Comparison of ENCODE assay signal across 8 cellular contexts in the genomic region with DNA sequence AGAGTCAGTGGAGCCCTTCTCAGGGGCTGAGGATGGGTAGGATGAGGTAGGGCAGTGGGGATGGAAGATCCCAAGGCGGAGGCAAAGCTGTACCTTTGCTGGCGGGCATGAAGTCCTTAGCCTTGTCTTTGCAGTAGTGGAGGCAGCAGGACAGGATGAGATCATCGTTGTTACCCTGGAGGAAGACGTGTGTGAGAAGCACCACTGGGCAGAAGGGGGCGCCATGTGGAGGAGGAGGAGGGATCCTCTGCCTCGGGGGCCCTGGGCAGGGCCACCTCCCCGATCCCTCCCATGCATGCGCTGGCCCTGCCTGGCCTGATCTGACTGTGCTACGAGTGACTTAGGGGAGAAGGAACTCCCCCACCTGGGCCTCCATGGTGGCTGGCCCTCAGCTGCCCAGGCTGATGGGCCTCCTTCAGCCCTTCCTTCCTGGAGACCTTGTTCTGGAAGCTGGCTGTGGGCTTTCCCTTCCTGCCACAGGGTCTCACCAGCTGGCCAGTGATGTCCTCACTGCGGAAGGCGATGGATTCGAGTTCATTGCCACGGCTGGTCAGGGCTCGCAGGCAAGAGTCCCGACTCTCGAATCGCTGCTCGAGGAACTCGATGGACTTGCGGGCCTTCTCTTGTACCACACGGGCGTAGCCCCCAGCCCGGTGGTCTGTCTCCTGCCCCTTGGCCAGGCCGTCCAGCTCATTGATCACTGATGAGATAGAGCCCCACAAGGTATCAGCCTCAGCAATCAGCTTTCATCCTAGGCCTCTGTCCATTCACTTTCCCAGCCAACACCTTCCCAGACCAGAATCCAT. TPM values are rescaled to one million over a fixed set of nuclear protein-coding genes. Genes with fewer than 3 reads are reported as not detected.
DNase-seq lines count a peak whose midpoint lies in the region; ATAC-seq and TF ChIP-seq lines count a peak whose summit lies in the region.

No MANE protein-coding gene starts in this region.

- H3K9me3 ChIP-seq in SJSA1 (replicated peaks) (no peaks in the 10 kb centered on the region), muscle layer of duodenum (ENCODE audit: control insufficient read depth in 1 of 2, low read length in 2 of 2) (no peaks in the 10 kb centered on the region), aorta (ENCODE audit: control insufficient read depth, low read length) (no peaks in the 10 kb centered on the region)

- peaks cover 77% of the 10 kb centered on the region for H3K4me1 ChIP-seq in SJSA1 (replicated peaks)
- peaks cover 29 to 54% of the 10 kb centered on the region in 2 donors for H3K4me1 ChIP-seq in muscle layer of duodenum (ENCODE audit: control insufficient read depth in 1 of 2, insufficient read depth in 2 of 2, low read length in 2 of 2)
- no peaks in the 10 kb centered on the region for H3K4me1 ChIP-seq in aorta (ENCODE audit: control insufficient read depth in 1 of 2, insufficient read depth in 2 of 2, low read length in 2 of 2)

- TF ChIP-seq CTCF in cardiac fibroblast (IDR thresholded peaks at IDR 0.05; ENCODE audit: low read depth, low read length) = peak; percentile 69

- WGBS in aorta, 2 donors = 82 to 83% methylated on average over 24 of the region's 24 CpGs

- H3K36me3 ChIP-seq in SJSA1 (peaks cover 73% of the 10 kb centered on the region), muscle layer of duodenum (ENCODE audit: control insufficient read depth in 1 of 2, insufficient read depth in 2 of 2, low read length in 2 of 2) (peaks cover 16 to 52% of the 10 kb centered on the region in 2 donors), aorta (ENCODE audit: control insufficient read depth in 1 of 2, insufficient read depth in 2 of 2, low read length in 1 of 2) (peaks cover 0 to 3% of the 10 kb centered on the region in 2 donors)

- H3K4me3 ChIP-seq in SJSA1 (no peak overlapping the region), cardiac fibroblast (replicated peaks in 1 of 2; ENCODE audit: low read depth in 2 of 2, low read length in 2 of 2) (no peak overlapping the region), muscle layer of duodenum (ENCODE audit: low read depth in 1 of 2, low read length in 2 of 2) (no peak overlapping the region), aorta (ENCODE audit: low read length in 2 of 2) (no peak overlapping the region)

- no peak for ATAC-seq in aorta (ENCODE audit: low FRiP score)

- H3K27me3 ChIP-seq in SJSA1 (replicated peaks) (no peaks in the 10 kb centered on the region), muscle layer of duodenum (ENCODE audit: low read depth, low read length) (no peaks in the 10 kb centered on the region), aorta (ENCODE audit: control insufficient read depth in 1 of 2, insufficient read depth in 2 of 2, low read length in 1 of 2) (no peaks in the 10 kb centered on the region)

- intact Hi-C loops in aorta (cut with DNase I) = no loop called here

- H3K27ac ChIP-seq in SJSA1 = peak overlapping the region; percentile 97
- H3K27ac ChIP-seq in muscle layer of duodenum (ENCODE audit: low read length) = peak overlapping the region; percentile 56
- no peak overlapping the region for H3K27ac ChIP-seq in aorta (ENCODE audit: low read depth in 1 of 2, low read length in 2 of 2)

- peak; percentile 22 for DNase-seq in NCI-H748 (lab: John Stamatoyannopoulos, UW; ENCODE audit: unreplicated experiment)
- DNase-seq in NCI-H748 treated with DMSO at 0.1 percent for 48 hours (lab: John Stamatoyannopoulos, UW) = no peak
- DNase-seq in SJSA1 (ENCODE audit: low read depth in 1 of 2, low spot score in 2 of 2) = peak; percentile 88 to 90
- DNase-seq in cardiac fibroblast (ENCODE audit: low read depth in 2 of 2) = peak; percentile 76 to 90
- peak; percentile 67 to 84 for DNase-seq in aorta
- no peak for DNase-seq in RPMI8226
- DNase-seq in NCI-H1105 (lab: John Stamatoyannopoulos, UW) = no peak

RNA-seq across cellular contexts. Expression of gene HIC1, which starts 10.3 kb away (rescaled TPM):
- total RNA-seq in SJSA1 (2014; rRNA removed; shearing (Covaris generic)) = 28.8 and 31.3 TPM in 2 replicates
- total RNA-seq in aorta = 10 to 100 TPM; 27.2 to 69.2 TPM
- polyA plus RNA-seq in aorta = 1 to 10 TPM; 1.1 to 2.1 TPM

RNA-seq across cellular contexts. Expression of gene OVCA2, which starts 23.4 kb away (rescaled TPM):
- 66.0 and 79.9 TPM in 2 replicates for total RNA-seq in SJSA1 (2014; rRNA removed; shearing (Covaris generic))
- 10 to 100 TPM; 14.2 to 19.8 TPM for total RNA-seq in aorta
- polyA plus RNA-seq in aorta = 10 to 100 TPM; 20.3 to 54.0 TPM

RNA-seq across cellular contexts. Expression of gene DPH1, which starts 35.2 kb away (rescaled TPM):
- total RNA-seq in SJSA1 (2014; rRNA removed; shearing (Covaris generic)) = 21.0 and 24.9 TPM in 2 replicates
- total RNA-seq in aorta = 10 to 100 TPM; 26.1 to 38.8 TPM
- polyA plus RNA-seq in aorta = 10 to 100 TPM in 1 of 2 donors, 1 to 10 TPM in 1; 6.3 to 62.9 TPM

RNA-seq across cellular contexts. Expression of gene RTN4RL1, which starts 40.0 kb away (rescaled TPM):
- total RNA-seq in SJSA1 (2014; rRNA removed; shearing (Covaris generic)) = not detected in 2 replicates
- 1 to 10 TPM; 2.6 to 5.2 TPM for total RNA-seq in aorta
- 1 to 10 TPM in 1 of 2 donors, under 1 TPM in 1; 0.25 to 1.8 TPM for polyA plus RNA-seq in aorta

Comparison
In these comparisons a context has a peak if more than half of its experiments do, and no peak if none do; other contexts are left out.
1. DNase-seq: peak in NCI-H748 (single experiment), SJSA1 (2 of 2), cardiac fibroblast (2 of 2) and aorta (2 of 2); none in NCI-H748 treated with DMSO at 0.1 percent for 48 hours (single experiment), RPMI8226 (single experiment) and NCI-H1105 (single experiment).
2. H3K27ac ChIP-seq: peak in SJSA1 (single experiment) and muscle layer of duodenum (single experiment); none in aorta (0 of 2).